9 cellular contexts compared by ENCODE assay signal in the genomic region with DNA sequence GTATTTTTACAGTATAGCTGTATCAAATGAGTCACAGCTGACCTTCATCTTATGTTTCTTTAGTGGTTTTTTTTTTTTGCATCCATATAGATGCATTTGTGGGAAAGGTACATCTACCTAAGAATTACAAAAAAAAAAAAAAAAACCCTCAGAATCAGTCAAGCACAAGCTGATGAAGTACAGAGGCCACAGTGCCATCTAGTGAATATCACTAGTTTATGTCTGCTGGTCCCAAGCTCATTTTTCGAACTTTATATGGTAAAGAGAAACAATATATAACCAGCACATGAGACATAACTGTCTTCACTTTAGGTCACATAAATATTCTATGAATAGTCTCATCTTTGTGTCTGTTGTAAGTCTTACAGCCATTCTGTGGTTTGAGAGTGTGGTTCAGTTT.
DNase-seq lines count a peak whose midpoint lies in the region; ATAC-seq and TF ChIP-seq lines count a peak whose summit lies in the region.
"Had no signal": no experiment of that assay in that cellular context is flagged by ENCODE, and none has a peak within 500 bp of the region (broad histone marks: within the 10 kb centered on the region; RNA-seq: fewer than 3 reads in every experiment).

No MANE protein-coding gene starts in this region.

- POLR2A ChIA-PET in RWPE1 (lab: Yijun Ruan, JAX; ENCODE audit: low non-redundant PET): no interaction called here

- no peak overlapping the region for H3K4me3 Mint-ChIP-seq in Calu3 (ENCODE audit: low read depth, unreplicated experiment)
- H3K4me3 Mint-ChIP-seq: T-cell had no signal

- no peak overlapping the region for H3K27ac Mint-ChIP-seq in Calu3 (ENCODE audit: unreplicated experiment)
- H3K27ac Mint-ChIP-seq: T-cell had no signal

- no peaks in the 10 kb centered on the region for H3K4me1 Mint-ChIP-seq in Calu3 (ENCODE audit: low read depth, unreplicated experiment)

- no peaks in the 10 kb centered on the region for H3K27me3 ChIP-seq in H7 (ENCODE audit: control insufficient read depth, insufficient read depth, low read length)

- H3K9me3 Mint-ChIP-seq in Calu3 (ENCODE audit: low read depth, unreplicated experiment): no peaks in the 10 kb centered on the region
- H3K9me3 Mint-ChIP-seq: T-cell had no signal

- CTCF ChIA-PET in Calu3 (lab: Charles Lee): interaction anchor here (0.6 to 1.7 kb wide), 20 partner anchors 8 to 912 kb away, joined by 3 to 26 read pairs (median 4); a partner anchor contains a TSS
- CTCF ChIA-PET in RWPE1 (lab: Yijun Ruan, JAX): interaction anchor here (0.6 to 1.1 kb wide), 7 partner anchors 15 to 500 kb away, joined by 3 to 4 read pairs (median 3); no protein-coding TSS in a partner anchor

- no peak overlapping the region for H3K4me3 ChIP-seq in H7 (ENCODE audit: insufficient read depth, low read depth, low read length)

- no peaks in the 10 kb centered on the region for H3K36me3 ChIP-seq in H7 (replicated peaks; ENCODE audit: control insufficient read depth, insufficient read depth, low read length)

- no TSS peak for BruUV-seq in Calu3 (replicated peaks; lab: Mats Ljungman, UMichigan)

- ATAC-seq in GM18873 (IDR thresholded peaks at IDR 0.05; ENCODE audit: low FRiP score, unreplicated experiment) (no peak), HG03039 (IDR thresholded peaks at IDR 0.05; ENCODE audit: unreplicated experiment) (no peak)
- ATAC-seq: T-cell had no signal

- no peak for TF ChIP-seq CTCF in Calu3 (IDR thresholded peaks at IDR 0.05; ENCODE audit: unreplicated experiment)
- TF ChIP-seq CTCF in RWPE1 (conservative IDR thresholded peaks at IDR 0.05; ENCODE audit: low read depth): 0 out of 2 replicates have a peak, but pooled peaks have one; percentile 12

- intact Hi-C loops in Calu3 (cut with micrococcal nuclease; ENCODE audit: unreplicated experiment): loop anchor here (2.0 to 10.0 kb wide), 3 partner anchors 212 to 470 kb away; a partner anchor contains a TSS

- H3K36me3 Mint-ChIP-seq in Calu3 (ENCODE audit: insufficient read depth, unreplicated experiment): no peaks in the 10 kb centered on the region
- H3K36me3 Mint-ChIP-seq: T-cell had no signal

- H3K27me3 Mint-ChIP-seq in Calu3 (ENCODE audit: unreplicated experiment): peaks cover 33% of the 10 kb centered on the region

- H3K27ac ChIP-seq in RWPE1: no peak overlapping the region
- H3K27ac ChIP-seq in caudate nucleus (ENCODE audit: low read depth, low read length): no peak overlapping the region

- DNase-seq in Calu3 (peak; percentile 3), H7 (peak; percentile 15), RWPE1 (ENCODE audit: low spot score) (peak; percentile 2), iPS DF 4.7 (ENCODE audit: extremely low read depth, low spot score) (peak; percentile 1), cortex of kidney (lab: John Stamatoyannopoulos, UW) (no peak), caudate nucleus (lab: John Stamatoyannopoulos, UW) (no peak)

Comparison
In these comparisons a context has a peak if more than half of its experiments do, and no peak if none do; other contexts are left out.
1. DNase-seq: peak in Calu3 (single experiment), H7 (single experiment), RWPE1 (single experiment) and iPS DF 4.7 (single experiment); none in cortex of kidney (single experiment) and caudate nucleus (0 of 61).